11 cellular contexts compared by ENCODE assay signal in the genomic region with DNA sequence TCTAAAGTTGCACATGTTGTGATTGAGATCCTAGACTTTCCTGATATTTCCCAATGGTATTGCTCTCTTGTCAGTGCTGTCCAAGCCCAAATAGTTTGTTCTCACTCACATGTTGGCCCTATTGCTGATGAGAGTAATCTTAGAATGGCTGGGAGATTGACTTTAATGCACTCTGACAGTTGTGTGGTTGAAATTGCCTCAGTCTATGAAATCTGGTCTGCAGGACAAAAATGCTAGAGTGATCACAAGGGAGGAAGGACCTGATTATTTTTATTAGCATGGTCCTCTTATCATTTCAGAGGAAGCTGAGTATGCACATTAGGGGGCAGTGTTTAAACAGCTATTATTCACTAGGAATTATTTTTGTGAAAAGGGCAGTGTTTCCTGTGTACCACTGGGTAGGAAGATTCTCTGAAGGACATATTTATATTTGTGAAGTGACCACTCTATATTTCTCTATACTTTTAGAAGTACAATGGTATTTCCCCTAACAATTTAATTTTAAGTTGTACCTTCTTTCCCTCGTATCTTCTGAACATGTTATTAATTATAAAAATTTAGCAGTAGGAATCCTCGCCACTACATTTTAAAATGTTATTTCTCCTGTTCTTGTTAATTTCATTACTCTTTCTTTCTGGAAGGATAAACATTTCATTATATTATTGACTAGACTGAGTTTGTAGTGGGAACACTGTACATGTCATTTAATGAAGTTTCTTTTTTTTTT.
DNase-seq lines count a peak whose midpoint lies in the region; ATAC-seq and TF ChIP-seq lines count a peak whose summit lies in the region.
"Had no signal": no experiment of that assay in that cellular context is flagged by ENCODE, and none has a peak within 500 bp of the region (broad histone marks: within the 10 kb centered on the region; RNA-seq: fewer than 3 reads in every experiment).

No MANE protein-coding gene starts in this region.

- H3K9me2 ChIP-seq in OCI-LY7 (ENCODE audit: insufficient read depth, low read length) = no peaks in the 10 kb centered on the region

- H3K27me3 ChIP-seq in esophagus muscularis mucosa = no peaks in the 10 kb centered on the region

- H3K27ac ChIP-seq in OCI-LY7 (ENCODE audit: low read depth, low read length, poor library complexity, severe bottlenecking) (no peak overlapping the region), esophagus muscularis mucosa (replicated peaks in 1 of 4) (peak overlapping the region; percentile 22 to 75 (median 70))

- H4K20me1 ChIP-seq in OCI-LY7 (ENCODE audit: insufficient read depth, low read length) = no peaks in the 10 kb centered on the region

- no peak overlapping the region for H3K4me2 ChIP-seq in OCI-LY7 (ENCODE audit: low read length)

- H3K79me2 ChIP-seq in OCI-LY7 (ENCODE audit: insufficient read depth, low read depth, low read length) = no peaks in the 10 kb centered on the region

- DNase-seq in DMS 273 (lab: John Stamatoyannopoulos, UW; ENCODE audit: unreplicated experiment) (peak; percentile 45), DMS 273 treated with DMSO at 0.1 percent for 48 hours (lab: John Stamatoyannopoulos, UW) (no peak), OCI-LY7 (ENCODE audit: low spot score) (peak; percentile 5), esophagus muscularis mucosa (ENCODE audit: extremely low spot score) (no peak), sciatic nerve (ENCODE audit: low spot score) (no peak)
- no peak for DNase-seq in stimulated activated CD4-positive, alpha-beta T cell treated with anti-CD3 and anti-CD28 coated beads, Interleukin-1b, Interleukin-23, amount 100 ng/mL, for 48 hours
- no peak for DNase-seq in activated CD4-positive, alpha-beta T cell treated with anti-CD3 and anti-CD28 coated beads for 4 hours
- DNase-seq: 8988T; activated CD4-positive, alpha-beta memory T cell treated with anti-CD3 and anti-CD28 coated beads for 36 hours; stimulated activated CD4-positive, alpha-beta T cell treated with anti-CD3 and anti-CD28 coated beads, Interleukin-15, amount 100 ng/mL, for 24 hours had no signal

- no peaks in the 10 kb centered on the region for H3K36me3 ChIP-seq in OCI-LY7 (ENCODE audit: insufficient read depth, low read length)
- H3K36me3 ChIP-seq in esophagus muscularis mucosa = no peaks in the 10 kb centered on the region

- no peak for TF ChIP-seq EP300 in esophagus muscularis mucosa (IDR thresholded peaks at IDR 0.05)

- POLR2A ChIA-PET in OCI-LY7 (lab: Charles Lee) = no interaction called here

- H3K4me1 ChIP-seq in OCI-LY7 (ENCODE audit: insufficient read depth, low read length, poor library complexity, severe bottlenecking) (no peaks in the 10 kb centered on the region), esophagus muscularis mucosa (peaks cover 0 to 71% (median 54%) of the 10 kb centered on the region in 4 donors)

- no peak overlapping the region for H3K4me3 ChIP-seq in OCI-LY7 (ENCODE audit: low read depth, low read length, poor library complexity, severe bottlenecking)
- no peak overlapping the region for H3K4me3 ChIP-seq in esophagus muscularis mucosa

- intact Hi-C loops in OCI-LY7 (cut with micrococcal nuclease; ENCODE audit: unreplicated experiment) = no loop called here
- intact Hi-C loops in esophagus muscularis mucosa (cut with DNase I) = no loop called here
- intact Hi-C loops in sciatic nerve (cut with DNase I) = no loop called here

- peak; percentile 70 for TF ChIP-seq CTCF in OCI-LY7 (conservative IDR thresholded peaks at IDR 0.05; ENCODE audit: low read length)
- peak; percentile 44 to 45 (median 44) for TF ChIP-seq CTCF in esophagus muscularis mucosa (IDR thresholded peaks at IDR 0.05)

- WGBS in esophagus muscularis mucosa = 67% methylated on average over 2 of the region's 2 CpGs

- peak; percentile 55 for ATAC-seq in sciatic nerve
- no peak for ATAC-seq in HG02588 (IDR thresholded peaks at IDR 0.05; ENCODE audit: unreplicated experiment)

- CTCF ChIA-PET in OCI-LY7 (lab: Charles Lee; ENCODE audit: unreplicated experiment) = no interaction called here

- no peaks in the 10 kb centered on the region for H3K9me3 ChIP-seq in OCI-LY7 (ENCODE audit: low read length)
- H3K9me3 ChIP-seq in esophagus muscularis mucosa = no peaks in the 10 kb centered on the region

- H2AFZ ChIP-seq in OCI-LY7 (ENCODE audit: low read length) = no peak overlapping the region

- TF ChIP-seq POLR2A in esophagus muscularis mucosa (IDR thresholded peaks at IDR 0.05; ENCODE audit: low read depth) = no peak

- no TSS peak for BruUV-seq in OCI-LY7 (replicated peaks; lab: Mats Ljungman, UMichigan)

Comparison
In these comparisons a context has a peak if more than half of its experiments do, and no peak if none do; other contexts are left out.
1. DNase-seq: peak in DMS 273 (single experiment) and OCI-LY7 (single experiment); none in DMS 273 treated with DMSO at 0.1 percent for 48 hours (single experiment), esophagus muscularis mucosa (single experiment), sciatic nerve (single experiment), stimulated activated CD4-positive, alpha-beta T cell treated with anti-CD3 and anti-CD28 coated beads, Interleukin-1b, Interleukin-23, amount 100 ng/mL, for 48 hours (single experiment) and activated CD4-positive, alpha-beta T cell treated with anti-CD3 and anti-CD28 coated beads for 4 hours (0 of 2).